ENCODE assay signal across 23 cellular contexts in genomic region chr19:2653717-2654584, GRCh38. TPM values are rescaled to one million over a fixed set of nuclear protein-coding genes. Genes with fewer than 3 reads are reported as not detected.
DNase-seq lines count a peak whose midpoint lies in the region; ATAC-seq and TF ChIP-seq lines count a peak whose summit lies in the region.
"Had no signal": no experiment of that assay in that cellular context is flagged by ENCODE, and none has a peak within 500 bp of the region (broad histone marks: within the 10 kb centered on the region; RNA-seq: fewer than 3 reads in every experiment).

No MANE protein-coding gene starts in this region.

- DNase-seq in SK-N-SH (peak; percentile 16), caudate nucleus (lab: John Stamatoyannopoulos, UW) (peak in 46 of 61 donors; percentile 14 to 93 (median 64)), left lung (peak in 1 of 2 donors; percentile 69), testis (no peak), progenitor cell of endocrine pancreas (ENCODE audit: low spot score, unreplicated experiment) (no peak)
- DNase-seq: CD4-positive, CD25-positive, alpha-beta regulatory T cell; DMS79 treated with DMSO at 0.1 percent for 48 hours; MG63; NCI-H187; NCI-H748 treated with DMSO at 0.1 percent for 48 hours; right lobe of liver; stimulated activated CD8-positive, alpha-beta memory T cell treated with anti-CD3 and anti-CD28 coated beads, Interleukin-4, amount 100 ng/mL, for 48 hours; T-helper 17 cell had no signal

- TF ChIP-seq EP300 in SK-N-SH (IDR thresholded peaks at IDR 0.05; ENCODE audit: borderline replicate concordance in 1 of 2, low read depth in 1 of 2, low read length in 1 of 2) = no peak

- no peaks in the 10 kb centered on the region for H3K9me2 ChIP-seq in SK-N-SH

- H3K4me3 ChIP-seq in SK-N-SH (ENCODE audit: low read depth in 2 of 2, low read length in 1 of 2) (no peak overlapping the region), left lung (no peak overlapping the region), testis (no peak overlapping the region)
- H3K4me3 ChIP-seq: esophagus muscularis mucosa, lung, MG63, right lobe of liver, tibial nerve had no signal

- peaks cover 4% of the 10 kb centered on the region for H3K4me1 Mint-ChIP-seq in progenitor cell of endocrine pancreas (ENCODE audit: low read depth)
- H3K4me1 Mint-ChIP-seq: CD4-positive, CD25-positive, alpha-beta regulatory T cell; nephron; T-helper 17 cell had no signal

- TF ChIP-seq CTCF in SK-N-SH (IDR thresholded peaks at IDR 0.05) = no peak
- TF ChIP-seq CTCF in left lung (IDR thresholded peaks at IDR 0.05) = no peak
- TF ChIP-seq CTCF in testis (IDR thresholded peaks at IDR 0.05) = no peak
- TF ChIP-seq CTCF in progenitor cell of endocrine pancreas (IDR thresholded peaks at IDR 0.05; ENCODE audit: unreplicated experiment) = no peak

- no peak for TF ChIP-seq POLR2A in testis (IDR thresholded peaks at IDR 0.05)

- POLR2A ChIA-PET in SK-N-SH (lab: Yijun Ruan, JAX) = no interaction called here

- no peaks in the 10 kb centered on the region for H3K27me3 Mint-ChIP-seq in progenitor cell of endocrine pancreas
- H3K27me3 Mint-ChIP-seq: CD4-positive, CD25-positive, alpha-beta regulatory T cell; dendritic cell treated with granulocyte-macrophage colony-stimulating factor and Interleukin-4, amounts not matched to agents 40 ng/mL and 50 ng/mL, for 4 days; T-helper 17 cell had no signal

- H4K20me1 ChIP-seq in SK-N-SH (ENCODE audit: insufficient read depth) = no peaks in the 10 kb centered on the region

- H3F3A ChIP-seq in SK-N-SH (replicated peaks; ENCODE audit: insufficient read depth) = no peaks in the 10 kb centered on the region

- H3K27me3 ChIP-seq in SK-N-SH (ENCODE audit: insufficient read depth) (no peaks in the 10 kb centered on the region), left lung (peaks cover 0 to 4% of the 10 kb centered on the region in 2 donors), testis (no peaks in the 10 kb centered on the region)
- H3K27me3 ChIP-seq: esophagus muscularis mucosa, MG63, right lobe of liver had no signal

- intact Hi-C loops in left lung (cut with DNase I) = loop anchor here in 1 of 2 donors (10.0 kb wide), 1 partner anchor 91 kb away; the partner anchor contains the start of gene SLC39A3
- intact Hi-C loops in testis (cut with DNase I; ENCODE audit: low total_unique reads) = loop anchor here (5.0 kb wide), 1 partner anchor 93 kb away; no protein-coding TSS in a partner anchor

- CTCF ChIA-PET in SK-N-SH (lab: Yijun Ruan, JAX) = interaction anchor here (1.0 to 1.6 kb wide), 5 partner anchors 17 to 96 kb away, joined by 3 to 5 read pairs (median 3); no protein-coding TSS in a partner anchor

- no peak overlapping the region for H3K9ac ChIP-seq in SK-N-SH

- no peak overlapping the region for H3K4me3 Mint-ChIP-seq in progenitor cell of endocrine pancreas (ENCODE audit: low read depth)
- H3K4me3 Mint-ChIP-seq: CD4-positive, CD25-positive, alpha-beta regulatory T cell; dendritic cell treated with granulocyte-macrophage colony-stimulating factor and Interleukin-4, amounts not matched to agents 40 ng/mL and 50 ng/mL, for 4 days; T-helper 17 cell had no signal

- H3K36me3 ChIP-seq in SK-N-SH (replicated peaks in 1 of 2; ENCODE audit: control insufficient read depth in 1 of 2, insufficient read depth in 2 of 2, low read length in 1 of 2) (no peaks in the 10 kb centered on the region), left lung (no peaks in the 10 kb centered on the region), testis (ENCODE audit: low read depth, missing control alignments) (no peaks in the 10 kb centered on the region)
- H3K36me3 ChIP-seq: MG63, right lobe of liver, tibial nerve had no signal

- H3K9me3 ChIP-seq in SK-N-SH (no peaks in the 10 kb centered on the region), left lung (no peaks in the 10 kb centered on the region), testis (no peaks in the 10 kb centered on the region)
- H3K9me3 ChIP-seq: esophagus muscularis mucosa, MG63, right lobe of liver, tibial nerve had no signal

- no peak overlapping the region for H2AFZ ChIP-seq in SK-N-SH (ENCODE audit: low read depth)

- no peaks in the 10 kb centered on the region for H3K36me3 Mint-ChIP-seq in progenitor cell of endocrine pancreas (ENCODE audit: insufficient read depth)

- WGBS in SK-N-SH (ENCODE audit: low lambda C conversion rate) = 58% methylated on average over 17 of the region's 27 CpGs
- 61 to 73% methylated on average over 21 to 22 of the region's 27 CpGs for WGBS in testis, 2 donors

- H3K9me3 Mint-ChIP-seq in progenitor cell of endocrine pancreas (ENCODE audit: low read depth) = no peaks in the 10 kb centered on the region
- H3K9me3 Mint-ChIP-seq: CD4-positive, CD25-positive, alpha-beta regulatory T cell; dendritic cell treated with granulocyte-macrophage colony-stimulating factor and Interleukin-4, amounts not matched to agents 40 ng/mL and 50 ng/mL, for 4 days had no signal

- H3K27ac ChIP-seq in SK-N-SH (ENCODE audit: low read depth in 2 of 2, low read length in 1 of 2) (no peak overlapping the region), caudate nucleus (ENCODE audit: low read depth, low read length) (peak overlapping the region; percentile 70), left lung (no peak overlapping the region), testis (peak overlapping the region; percentile 21 to 56)
- H3K27ac ChIP-seq: esophagus muscularis mucosa, right lobe of liver, RWPE1, tibial nerve had no signal

- H3K4me1 ChIP-seq in SK-N-SH (ENCODE audit: control insufficient read depth in 1 of 2, insufficient read depth in 2 of 2, low read depth in 1 of 2, low read length in 1 of 2) = no peaks in the 10 kb centered on the region
- no peaks in the 10 kb centered on the region for H3K4me1 ChIP-seq in left lung
- peaks cover 30% of the 10 kb centered on the region for H3K4me1 ChIP-seq in testis
- H3K4me1 ChIP-seq: right lobe of liver, tibial nerve had no signal

- no peak overlapping the region for H3K27ac Mint-ChIP-seq in progenitor cell of endocrine pancreas
- H3K27ac Mint-ChIP-seq: dendritic cell treated with granulocyte-macrophage colony-stimulating factor and Interleukin-4, amounts not matched to agents 40 ng/mL and 50 ng/mL, for 4 days; nephron; T-helper 17 cell had no signal

- no peak for TF ChIP-seq RAD21 in SK-N-SH (IDR thresholded peaks at IDR 0.05; ENCODE audit: low read length)

- no peak overlapping the region for H3K4me2 ChIP-seq in SK-N-SH

- H3K79me2 ChIP-seq in SK-N-SH (ENCODE audit: insufficient read depth) = no peaks in the 10 kb centered on the region

- ATAC-seq in SK-N-SH treated with all-trans-retinoic acid at 6 μM for 48 hours = no peak
- ATAC-seq in left lung = peak; percentile 24
- no peak for ATAC-seq in HG03097 (IDR thresholded peaks at IDR 0.05; ENCODE audit: low FRiP score, unreplicated experiment)
- no peak for ATAC-seq in HG02840 (IDR thresholded peaks at IDR 0.05; ENCODE audit: low FRiP score, unreplicated experiment)
- ATAC-seq: activated CD4-positive, CD25-positive, alpha-beta regulatory T cell treated with anti-CD3 and anti-CD28 coated beads, Interleukin-2, amount 50 U/mL, for 24 hours; T-helper 17 cell had no signal

TF ChIP-seq in SK-N-SH, 30 proteins besides CTCF, POLR2A, EP300 and RAD21 (continues in another document):
- no peak for TF ChIP-seq RXRA (IDR thresholded peaks at IDR 0.05; ENCODE audit: borderline replicate concordance, low read depth)

TF ChIP-seq in SK-N-SH treated with all-trans-retinoic acid at 6 μM for 48 hours, 23 proteins besides CTCF, POLR2A, EP300 and RAD21:
- TF ChIP-seq ISL1 (CRISPR knock-in tag; IDR thresholded peaks at IDR 0.05) = no peak
- TF ChIP-seq ZC3H10 (CRISPR knock-in tag; IDR thresholded peaks at IDR 0.05) = no peak
- TF ChIP-seq ZFP30 (CRISPR knock-in tag; IDR thresholded peaks at IDR 0.05) = no peak
TF ChIP-seq in SK-N-SH treated with all-trans-retinoic acid at 6 μM for 48 hours: peak in this region for 0.

RNA-seq across cellular contexts. Expression of gene GNG7, which starts 48.5 kb away (rescaled TPM):
- polyA plus RNA-seq in SK-N-SH (2012; rRNA removed) (1.6 and 2.2 TPM in 2 replicates), testis (ENCODE audit: insufficient read depth, low read depth, low replicate concordance) (16.9 TPM)
- 1.6 and 1.9 TPM in 2 replicates for polyA plus RNA-seq in SK-N-SH (2012; cell fraction: cytosol; rRNA removed)
- polyA plus RNA-seq in SK-N-SH (2012; cell fraction: nucleus; rRNA removed) = 2.8 and 3.1 TPM in 2 replicates
- total RNA-seq in left lung (1 to 10 TPM; 3.8 to 5.7 TPM), testis (10 to 100 TPM; 25.3 to 38.7 TPM), progenitor cell of endocrine pancreas (9.9 and 11.3 TPM in 2 replicates)

Comparison
In these comparisons a context has a peak if more than half of its experiments do, and no peak if none do; other contexts are left out.
1. DNase-seq: peak in SK-N-SH (single experiment) and caudate nucleus (46 of 61); none in testis (single experiment) and progenitor cell of endocrine pancreas (single experiment).
2. H3K27ac ChIP-seq: peak in caudate nucleus (single experiment) and testis (2 of 2); none in SK-N-SH (0 of 2) and left lung (0 of 2).